In genomic region chr5:10323588-10324488, GRCh38 we compare ENCODE assay signal across 1 cellular context.
A peak's percentile ranks its signal among the peaks of the same experiment; 100 is the strongest.
TF ChIP-seq lines count a peak whose summit lies in the region.

No MANE protein-coding gene starts in this region.

TF ChIP-seq in IMR-90, 13 proteins besides CTCF, POLR2A, EP300 and RAD21:
- TF ChIP-seq NFE2L2 (IDR thresholded peaks at IDR 0.05; ENCODE audit: low read depth, low read length) (0 out of 2 replicates have a peak, but pooled peaks have one; percentile 53), RFX5 (IDR thresholded peaks at IDR 0.05; ENCODE audit: low read depth, low read length) (no peak), BHLHE40 (IDR thresholded peaks at IDR 0.05; ENCODE audit: low read depth, low read length) (no peak), MAFK (IDR thresholded peaks at IDR 0.05; ENCODE audit: low read depth, low read length) (peak; percentile 63), FOS (IDR thresholded peaks at IDR 0.05; ENCODE audit: low read depth, low read length) (no peak), CEBPB (IDR thresholded peaks at IDR 0.05; ENCODE audit: low read depth, low read length) (no peak), MXI1 (IDR thresholded peaks at IDR 0.05; ENCODE audit: borderline replicate concordance, low read depth, low read length) (no peak), SMC3 (IDR thresholded peaks at IDR 0.05; ENCODE audit: low read depth, low read length) (no peak), USF2 (IDR thresholded peaks at IDR 0.05; ENCODE audit: low read depth, low read length) (no peak), CHD1 (IDR thresholded peaks at IDR 0.05; ENCODE audit: low read depth, low read length) (no peak)
- TF ChIP-seq, protein P1, sequence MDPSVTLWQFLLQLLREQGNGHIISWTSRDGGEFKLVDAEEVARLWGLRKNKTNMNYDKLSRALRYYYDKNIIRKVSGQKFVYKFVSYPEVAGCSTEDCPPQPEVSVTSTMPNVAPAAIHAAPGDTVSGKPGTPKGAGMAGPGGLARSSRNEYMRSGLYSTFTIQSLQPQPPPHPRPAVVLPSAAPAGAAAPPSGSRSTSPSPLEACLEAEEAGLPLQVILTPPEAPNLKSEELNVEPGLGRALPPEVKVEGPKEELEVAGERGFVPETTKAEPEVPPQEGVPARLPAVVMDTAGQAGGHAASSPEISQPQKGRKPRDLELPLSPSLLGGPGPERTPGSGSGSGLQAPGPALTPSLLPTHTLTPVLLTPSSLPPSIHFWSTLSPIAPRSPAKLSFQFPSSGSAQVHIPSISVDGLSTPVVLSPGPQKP (IDR thresholded peaks at IDR 0.05; ENCODE audit: borderline replicate concordance, low read depth, low read length), result no peak
